ENCODE assay signal across 1 cellular context in genomic region chr14:77085538-77085937, GRCh38.
TF ChIP-seq lines count a peak whose summit lies in the region.

No MANE protein-coding gene starts in this region.

TF ChIP-seq in SK-N-SH treated with all-trans-retinoic acid at 6 μM for 48 hours, 23 proteins besides CTCF, POLR2A, EP300 and RAD21 (continued from another document):
- TF ChIP-seq, protein P1, sequence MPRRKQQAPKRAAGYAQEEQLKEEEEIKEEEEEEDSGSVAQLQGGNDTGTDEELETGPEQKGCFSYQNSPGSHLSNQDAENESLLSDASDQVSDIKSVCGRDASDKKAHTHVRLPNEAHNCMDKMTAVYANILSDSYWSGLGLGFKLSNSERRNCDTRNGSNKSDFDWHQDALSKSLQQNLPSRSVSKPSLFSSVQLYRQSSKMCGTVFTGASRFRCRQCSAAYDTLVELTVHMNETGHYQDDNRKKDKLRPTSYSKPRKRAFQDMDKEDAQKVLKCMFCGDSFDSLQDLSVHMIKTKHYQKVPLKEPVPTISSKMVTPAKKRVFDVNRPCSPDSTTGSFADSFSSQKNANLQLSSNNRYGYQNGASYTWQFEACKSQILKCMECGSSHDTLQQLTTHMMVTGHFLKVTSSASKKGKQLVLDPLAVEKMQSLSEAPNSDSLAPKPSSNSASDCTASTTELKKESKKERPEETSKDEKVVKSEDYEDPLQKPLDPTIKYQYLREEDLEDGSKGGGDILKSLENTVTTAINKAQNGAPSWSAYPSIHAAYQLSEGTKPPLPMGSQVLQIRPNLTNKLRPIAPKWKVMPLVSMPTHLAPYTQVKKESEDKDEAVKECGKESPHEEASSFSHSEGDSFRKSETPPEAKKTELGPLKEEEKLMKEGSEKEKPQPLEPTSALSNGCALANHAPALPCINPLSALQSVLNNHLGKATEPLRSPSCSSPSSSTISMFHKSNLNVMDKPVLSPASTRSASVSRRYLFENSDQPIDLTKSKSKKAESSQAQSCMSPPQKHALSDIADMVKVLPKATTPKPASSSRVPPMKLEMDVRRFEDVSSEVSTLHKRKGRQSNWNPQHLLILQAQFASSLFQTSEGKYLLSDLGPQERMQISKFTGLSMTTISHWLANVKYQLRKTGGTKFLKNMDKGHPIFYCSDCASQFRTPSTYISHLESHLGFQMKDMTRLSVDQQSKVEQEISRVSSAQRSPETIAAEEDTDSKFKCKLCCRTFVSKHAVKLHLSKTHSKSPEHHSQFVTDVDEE (CRISPR knock-in tag; IDR thresholded peaks at IDR 0.05) = no peak
- no peak for TF ChIP-seq ZC3H10 (CRISPR knock-in tag; IDR thresholded peaks at IDR 0.05)
- TF ChIP-seq ZFP30 (CRISPR knock-in tag; IDR thresholded peaks at IDR 0.05) = no peak
- no peak for TF ChIP-seq CSDC2 (CRISPR knock-in tag; IDR thresholded peaks at IDR 0.05)
- TF ChIP-seq ISL1 (CRISPR knock-in tag; IDR thresholded peaks at IDR 0.05) = no peak
- no peak for TF ChIP-seq ESRRG (CRISPR knock-in tag; IDR thresholded peaks at IDR 0.05)
- no peak for TF ChIP-seq CREB5 (CRISPR knock-in tag; IDR thresholded peaks at IDR 0.05; ENCODE audit: low read depth)
- TF ChIP-seq PPARA (CRISPR knock-in tag; IDR thresholded peaks at IDR 0.05; ENCODE audit: borderline replicate concordance) = no peak
- no peak for TF ChIP-seq OSR1 (CRISPR knock-in tag; IDR thresholded peaks at IDR 0.05)
- TF ChIP-seq ZFP3 (CRISPR knock-in tag; IDR thresholded peaks at IDR 0.05) = no peak
- TF ChIP-seq ZNF565 (CRISPR knock-in tag; conservative IDR thresholded peaks at IDR 0.05; ENCODE audit: low read depth) = no peak
- TF ChIP-seq PATZ1 (CRISPR knock-in tag; IDR thresholded peaks at IDR 0.05; ENCODE audit: borderline replicate concordance) = no peak
